ENCODE assay signal across 8 cellular contexts in the genomic region with DNA sequence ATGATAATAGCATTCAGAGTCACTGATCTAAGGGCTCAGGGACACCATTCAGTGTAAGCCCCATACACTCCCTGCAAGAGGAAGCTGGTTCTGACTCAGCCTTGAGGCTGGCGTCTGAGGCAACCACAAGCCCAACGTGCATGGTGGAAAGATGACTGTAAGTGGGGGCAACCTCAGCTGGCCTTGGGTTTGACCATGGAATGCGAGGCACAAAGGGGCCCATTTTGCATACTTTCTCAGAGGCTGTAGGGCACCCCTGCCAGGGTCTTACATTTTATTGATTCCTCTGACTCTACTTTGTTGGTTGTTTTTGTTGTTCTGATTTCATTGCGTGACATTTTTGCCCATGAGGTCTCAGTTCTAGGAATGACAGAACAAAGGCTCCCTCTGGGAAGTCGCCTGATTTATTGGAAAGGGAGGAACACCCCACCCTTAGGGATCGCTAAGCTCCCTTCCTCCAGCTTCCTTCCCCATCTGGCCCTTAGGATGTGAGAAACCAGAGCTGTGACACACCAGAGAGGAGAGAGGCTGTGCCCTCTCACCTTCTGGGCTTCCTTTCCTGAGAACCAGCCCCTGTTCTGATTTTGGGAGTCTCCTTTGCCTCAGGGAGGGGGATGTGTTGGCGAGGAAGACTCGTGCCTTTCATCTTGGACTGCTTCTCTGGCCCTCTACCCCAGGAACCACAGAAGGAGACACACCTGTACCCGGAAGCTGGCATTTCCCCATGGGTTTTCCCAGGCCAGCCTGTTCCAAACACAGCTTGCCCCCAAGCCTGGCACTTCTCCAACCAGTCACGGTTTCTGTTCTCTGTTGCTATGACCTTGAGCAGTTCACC. TPM values are rescaled to one million over a fixed set of nuclear protein-coding genes. Genes with fewer than 3 reads are reported as not detected.
DNase-seq lines count a peak whose midpoint lies in the region; ATAC-seq and TF ChIP-seq lines count a peak whose summit lies in the region.

No MANE protein-coding gene starts in this region.

- no peaks in the 10 kb centered on the region for H4K20me1 ChIP-seq in Karpas-422 (ENCODE audit: insufficient read depth, low read depth, low read length)

- H3K27me3 ChIP-seq in Karpas-422 (ENCODE audit: low read length) (no peaks in the 10 kb centered on the region), spleen (replicated peaks in 1 of 7) (no peaks in the 10 kb centered on the region)

- H3K4me2 ChIP-seq in Karpas-422 (ENCODE audit: low read depth, low read length, poor library complexity, severe bottlenecking): peak overlapping the region; percentile 70

- ATAC-seq in GM21423 (IDR thresholded peaks at IDR 0.05; ENCODE audit: unreplicated experiment): peak; percentile 50
- ATAC-seq in GM21723 (IDR thresholded peaks at IDR 0.05; ENCODE audit: unreplicated experiment): no peak

- H2AFZ ChIP-seq in Karpas-422 (ENCODE audit: low read length): peak overlapping the region; percentile 43; the same call in 1 of the 2 replicates

- H3K9ac ChIP-seq in Karpas-422 (ENCODE audit: low read length): peak overlapping the region; percentile 48

- no peaks in the 10 kb centered on the region for H3K9me2 ChIP-seq in Karpas-422 (replicated peaks; ENCODE audit: insufficient read depth, low read length)

- peaks cover 73% of the 10 kb centered on the region for H3K4me1 ChIP-seq in Karpas-422 (ENCODE audit: low read length)
- H3K4me1 ChIP-seq in spleen: peaks cover 42 to 94% (median 80%) of the 10 kb centered on the region in 6 donors

- H3K4me3 ChIP-seq in Karpas-422 (ENCODE audit: low read length): peak overlapping the region; percentile 1; the same call in 1 of the 2 replicates
- no peak overlapping the region for H3K4me3 ChIP-seq in spleen

- no peaks in the 10 kb centered on the region for H3K9me3 ChIP-seq in Karpas-422 (ENCODE audit: low read length)
- no peaks in the 10 kb centered on the region for H3K9me3 ChIP-seq in spleen

- WGBS in spleen, 5 donors: 12 to 21% (median 13%) methylated on average over 10 of the region's 10 CpGs

- peak; percentile 74 for DNase-seq in DMS79 treated with DMSO at 0.1 percent for 48 hours (lab: John Stamatoyannopoulos, UW)
- DNase-seq in Karpas-422: peak; percentile 79
- peak; percentile 18 to 22 for DNase-seq in activated CD4-positive, alpha-beta T cell treated with anti-CD3 and anti-CD28 coated beads for 4 hours
- peak; percentile 13 for DNase-seq in fibroblast of the conjunctiva (ENCODE audit: low read depth)
- peak; percentile 88 for DNase-seq in spleen
- DNase-seq in NCI-H2196 (lab: John Stamatoyannopoulos, UW; ENCODE audit: unreplicated experiment): no peak

- H3K36me3 ChIP-seq in Karpas-422 (ENCODE audit: insufficient read depth, low read length) (no peaks in the 10 kb centered on the region), spleen (no peaks in the 10 kb centered on the region)

- no peak for TF ChIP-seq POLR2A in spleen (IDR thresholded peaks at IDR 0.05)

- H3K79me2 ChIP-seq in Karpas-422 (ENCODE audit: low read length): no peaks in the 10 kb centered on the region

- no peak for TF ChIP-seq CTCF in spleen (IDR thresholded peaks at IDR 0.05 in 8 of 11, conservative IDR thresholded peaks at IDR 0.05 in 3 of 11)

- H3K27ac ChIP-seq in Karpas-422 (ENCODE audit: low read length): peak overlapping the region; percentile 78; the same call in 1 of the 2 replicates
- H3K27ac ChIP-seq in spleen: peak overlapping the region; percentile 61 to 85 (median 77)

- intact Hi-C loops in spleen (cut with DNase I; ENCODE audit: low total_unique reads): no loop called here

RNA-seq across cellular contexts. Expression of a gene that starts 5.6 kb away (rescaled TPM):
- 66.2 and 96.5 TPM in 2 replicates for total RNA-seq in Karpas-422 (2014; rRNA removed; shearing (Covaris generic); ENCODE audit: low replicate concordance)
- 100 to 1,000 TPM in 6 of 7 donors, 10 to 100 TPM in 1; 88.0 to 179 (median 143) TPM for total RNA-seq in spleen
- 10 to 100 TPM; 67.0 to 93.6 (median 81.8) TPM for polyA plus RNA-seq in spleen

RNA-seq across cellular contexts. Expression of a gene that starts 52.8 kb away (rescaled TPM):
- not detected in 2 replicates for total RNA-seq in Karpas-422 (2014; rRNA removed; shearing (Covaris generic); ENCODE audit: low replicate concordance)
- total RNA-seq in spleen: 1 to 10 TPM in 3 of 7 donors, under 1 TPM in 3, not detected in 1; 0.42 to 2.2 (median 1.2) TPM
- 1 to 10 TPM in 1 of 3 donors, under 1 TPM in 2; 0.29 to 1.1 (median 0.72) TPM for polyA plus RNA-seq in spleen
